ENCODE assay signal across 8 cellular contexts in the genomic region with DNA sequence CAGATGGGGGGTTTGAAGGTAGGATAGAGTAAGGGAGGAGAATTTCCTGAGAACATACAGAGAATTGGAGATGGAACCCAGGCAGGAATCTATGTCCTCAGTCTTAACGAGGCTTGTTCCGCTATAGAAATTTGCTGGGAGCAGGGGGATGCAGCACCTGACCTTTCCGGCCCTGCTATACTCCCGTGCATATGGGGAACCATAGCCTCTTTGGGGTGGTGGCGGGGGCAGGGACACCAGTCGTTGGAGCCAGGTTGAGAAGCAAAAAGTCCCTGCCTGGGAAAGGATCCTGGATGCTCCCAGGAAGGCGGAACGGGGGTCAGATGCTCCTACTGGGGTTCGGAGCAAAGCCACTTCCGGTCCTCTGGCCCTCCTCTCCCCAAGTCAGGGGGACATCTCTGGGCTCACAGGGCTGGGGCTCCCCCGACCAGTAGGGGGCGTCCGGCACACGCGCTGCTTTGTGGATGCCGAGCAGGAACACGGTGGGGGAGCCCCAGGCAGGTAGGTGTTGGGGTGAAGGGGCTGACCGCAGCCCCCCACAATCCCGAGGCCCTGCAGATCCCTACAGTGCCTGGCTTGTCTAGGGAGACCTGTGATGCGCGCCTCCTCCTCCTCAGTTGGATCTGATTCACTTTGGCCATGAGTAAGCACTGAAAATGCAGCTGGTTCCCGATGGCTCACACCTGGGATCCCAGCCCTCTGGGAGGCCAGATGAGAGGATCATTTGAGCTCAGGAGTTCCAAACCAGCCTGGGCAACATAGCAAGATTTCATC. TPM values are rescaled to one million over a fixed set of nuclear protein-coding genes. Genes with fewer than 3 reads are reported as not detected.
A peak's percentile ranks its signal among the peaks of the same experiment; 100 is the strongest.
DNase-seq lines count a peak whose midpoint lies in the region; ATAC-seq, FAIRE-seq and TF ChIP-seq lines count a peak whose summit lies in the region.

No MANE protein-coding gene starts in this region.

- no peaks in the 10 kb centered on the region for H3K27me3 ChIP-seq in RWPE2 (ENCODE audit: insufficient read depth, poor library complexity, severe bottlenecking)
- H3K27me3 ChIP-seq in prostate gland (replicated peaks; ENCODE audit: insufficient read depth) = no peaks in the 10 kb centered on the region

- peak; percentile 69 for ATAC-seq in HG03175 (IDR thresholded peaks at IDR 0.05; ENCODE audit: unreplicated experiment)
- ATAC-seq in RWPE2 (ENCODE audit: low read depth) = peak; percentile 77

- intact Hi-C loops in prostate gland (cut with DNase I) = loop anchor here (2.0 to 10.0 kb wide), 2 partner anchors 40 to 116 kb away; no protein-coding TSS in a partner anchor

- TF ChIP-seq POLR2A in prostate gland (IDR thresholded peaks at IDR 0.05) = no peak

- TF ChIP-seq CTCF in RWPE2 (IDR thresholded peaks at IDR 0.05; ENCODE audit: poor library complexity, severe bottlenecking) (peak; percentile 92), prostate gland (IDR thresholded peaks at IDR 0.05) (peak; percentile 83 to 92 (median 86))

- H3K27ac ChIP-seq in RWPE2 (ENCODE audit: poor library complexity, severe bottlenecking) (peak overlapping the region; percentile 69), prostate gland (no peak overlapping the region)

- no peak overlapping the region for H3K4me3 ChIP-seq in RWPE2 (ENCODE audit: severe bottlenecking)
- no peak overlapping the region for H3K4me3 ChIP-seq in prostate gland

- no peaks in the 10 kb centered on the region for H3K36me3 ChIP-seq in RWPE2 (ENCODE audit: low read depth)
- H3K36me3 ChIP-seq in prostate gland = no peaks in the 10 kb centered on the region

- peak; percentile 55 for DNase-seq in NK-92 treated with Interleukin-12 subunit alpha and Interleukin-12 subunit beta, amount 100 ng/mL, for 24 hours (lab: John Stamatoyannopoulos, UW)
- DNase-seq in NK-92 (lab: John Stamatoyannopoulos, UW; ENCODE audit: unreplicated experiment) (no peak), RWPE2 (ENCODE audit: low spot score) (no peak), activated gamma-delta T cell treated with Interleukin-2 at 50 U/mL for 16 hours (peak; percentile 84), glomerular visceral epithelial cell (ENCODE audit: extremely low spot score) (peak; percentile 58), prostate gland (ENCODE audit: low spot score) (peak; percentile 70), urothelium cell line (ENCODE audit: low spot score) (peak; percentile 63)

- peak; percentile 62 for FAIRE-seq in urothelium cell line (lab: Jason Lieb, UNC)

- WGBS in prostate gland = 14% methylated on average over 22 of the region's 22 CpGs

- H3K9me3 ChIP-seq in RWPE2 (ENCODE audit: severe bottlenecking) (no peaks in the 10 kb centered on the region), prostate gland (no peaks in the 10 kb centered on the region)

- H3K4me1 ChIP-seq in RWPE2 (ENCODE audit: insufficient read depth, poor library complexity, severe bottlenecking) (peaks cover 27% of the 10 kb centered on the region), prostate gland (replicated peaks) (no peaks in the 10 kb centered on the region)

RNA-seq across cellular contexts. Expression of gene TFAP4, which starts 15.5 kb away (rescaled TPM):
- total RNA-seq in prostate gland = 10 to 100 TPM in 1 of 2 donors, 1 to 10 TPM in 1; 9.0 to 12.8 TPM

RNA-seq across cellular contexts. Expression of gene GLIS2, which starts 27.5 kb away (rescaled TPM):
- 10 to 100 TPM in 1 of 2 donors, 1 to 10 TPM in 1; 3.8 to 10.5 TPM for total RNA-seq in prostate gland

RNA-seq across cellular contexts. Expression of gene SRL, which starts 46.5 kb away (rescaled TPM):
- 1 to 10 TPM; 2.6 to 5.3 TPM for total RNA-seq in prostate gland

Comparison
In these comparisons a context has a peak if more than half of its experiments do, and no peak if none do; other contexts are left out.
1. DNase-seq: peak in NK-92 treated with Interleukin-12 subunit alpha and Interleukin-12 subunit beta, amount 100 ng/mL, for 24 hours (single experiment), activated gamma-delta T cell treated with Interleukin-2 at 50 U/mL for 16 hours (single experiment), glomerular visceral epithelial cell (single experiment), prostate gland (single experiment) and urothelium cell line (single experiment); none in NK-92 (single experiment) and RWPE2 (single experiment).